Comparison of ENCODE assay signal across 8 cellular contexts in genomic region chr9:22079873-22080341, GRCh38.
DNase-seq lines count a peak whose midpoint lies in the region; ATAC-seq and FAIRE-seq lines count a peak whose summit lies in the region.

No MANE protein-coding gene starts in this region.

- FAIRE-seq in GM18507 (lab: Jason Lieb, UNC) = peak; percentile 47

- DNase-seq in GM18507 (ENCODE audit: extremely low spot score, insufficient read length, low read depth) (peak; percentile 3), glomerular visceral epithelial cell (ENCODE audit: extremely low spot score) (peak; percentile 80), NCI-H2107 (lab: John Stamatoyannopoulos, UW) (no peak), HUDEP-2 (lab: John Stamatoyannopoulos, UW; ENCODE audit: unreplicated experiment in 76 of 76) (no peak), T-helper 9 cell (no peak)
- peak; percentile 45 to 59 for DNase-seq in activated CD4-positive, alpha-beta T cell treated with anti-CD3 and anti-CD28 coated beads, Interleukin-2, amount 50 U/mL, for 48 hours
- DNase-seq in stimulated activated CD8-positive, alpha-beta memory T cell treated with anti-CD3 and anti-CD28 coated beads, Interleukin-4, amount 100 ng/mL, for 48 hours = peak; percentile 57

- peak; percentile 86 for ATAC-seq in HG02840 (IDR thresholded peaks at IDR 0.05; ENCODE audit: low FRiP score, unreplicated experiment)

Comparison
In these comparisons a context has a peak if more than half of its experiments do, and no peak if none do; other contexts are left out.
1. DNase-seq: peak in GM18507 (single experiment), activated CD4-positive, alpha-beta T cell treated with anti-CD3 and anti-CD28 coated beads, Interleukin-2, amount 50 U/mL, for 48 hours (2 of 2), glomerular visceral epithelial cell (single experiment) and stimulated activated CD8-positive, alpha-beta memory T cell treated with anti-CD3 and anti-CD28 coated beads, Interleukin-4, amount 100 ng/mL, for 48 hours (single experiment); none in NCI-H2107 (single experiment), HUDEP-2 (0 of 76) and T-helper 9 cell (single experiment).